ENCODE assay signal across 2 cellular contexts in the genomic region with DNA sequence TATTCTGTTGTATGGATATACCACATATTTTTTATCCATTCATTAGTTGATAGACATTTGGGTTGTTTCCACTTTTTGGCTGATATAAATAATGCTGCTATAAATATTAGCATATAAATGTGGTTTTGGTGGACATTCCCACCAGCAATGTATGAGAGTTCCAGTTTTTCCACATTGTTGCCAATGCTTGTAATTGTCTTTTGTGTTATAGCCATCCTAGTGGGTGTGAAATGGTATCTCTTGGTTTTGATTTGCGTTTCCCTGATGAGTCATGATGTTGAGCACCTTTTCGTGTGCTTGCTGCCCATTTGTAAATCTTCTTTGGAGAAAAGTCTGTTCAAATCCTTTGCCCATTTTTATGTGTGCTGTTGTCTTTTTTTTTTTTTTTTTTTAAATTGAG.
TF ChIP-seq lines count a peak whose summit lies in the region.

No MANE protein-coding gene starts in this region.

TF ChIP-seq in SK-N-SH treated with all-trans-retinoic acid at 6 μM for 48 hours, 23 proteins besides CTCF, POLR2A, EP300 and RAD21 (continued from another document):
- TF ChIP-seq, protein P1, sequence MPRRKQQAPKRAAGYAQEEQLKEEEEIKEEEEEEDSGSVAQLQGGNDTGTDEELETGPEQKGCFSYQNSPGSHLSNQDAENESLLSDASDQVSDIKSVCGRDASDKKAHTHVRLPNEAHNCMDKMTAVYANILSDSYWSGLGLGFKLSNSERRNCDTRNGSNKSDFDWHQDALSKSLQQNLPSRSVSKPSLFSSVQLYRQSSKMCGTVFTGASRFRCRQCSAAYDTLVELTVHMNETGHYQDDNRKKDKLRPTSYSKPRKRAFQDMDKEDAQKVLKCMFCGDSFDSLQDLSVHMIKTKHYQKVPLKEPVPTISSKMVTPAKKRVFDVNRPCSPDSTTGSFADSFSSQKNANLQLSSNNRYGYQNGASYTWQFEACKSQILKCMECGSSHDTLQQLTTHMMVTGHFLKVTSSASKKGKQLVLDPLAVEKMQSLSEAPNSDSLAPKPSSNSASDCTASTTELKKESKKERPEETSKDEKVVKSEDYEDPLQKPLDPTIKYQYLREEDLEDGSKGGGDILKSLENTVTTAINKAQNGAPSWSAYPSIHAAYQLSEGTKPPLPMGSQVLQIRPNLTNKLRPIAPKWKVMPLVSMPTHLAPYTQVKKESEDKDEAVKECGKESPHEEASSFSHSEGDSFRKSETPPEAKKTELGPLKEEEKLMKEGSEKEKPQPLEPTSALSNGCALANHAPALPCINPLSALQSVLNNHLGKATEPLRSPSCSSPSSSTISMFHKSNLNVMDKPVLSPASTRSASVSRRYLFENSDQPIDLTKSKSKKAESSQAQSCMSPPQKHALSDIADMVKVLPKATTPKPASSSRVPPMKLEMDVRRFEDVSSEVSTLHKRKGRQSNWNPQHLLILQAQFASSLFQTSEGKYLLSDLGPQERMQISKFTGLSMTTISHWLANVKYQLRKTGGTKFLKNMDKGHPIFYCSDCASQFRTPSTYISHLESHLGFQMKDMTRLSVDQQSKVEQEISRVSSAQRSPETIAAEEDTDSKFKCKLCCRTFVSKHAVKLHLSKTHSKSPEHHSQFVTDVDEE (CRISPR knock-in tag; IDR thresholded peaks at IDR 0.05), result no peak
- no peak for TF ChIP-seq ZFP3 (CRISPR knock-in tag; IDR thresholded peaks at IDR 0.05)
- TF ChIP-seq, protein P2, sequence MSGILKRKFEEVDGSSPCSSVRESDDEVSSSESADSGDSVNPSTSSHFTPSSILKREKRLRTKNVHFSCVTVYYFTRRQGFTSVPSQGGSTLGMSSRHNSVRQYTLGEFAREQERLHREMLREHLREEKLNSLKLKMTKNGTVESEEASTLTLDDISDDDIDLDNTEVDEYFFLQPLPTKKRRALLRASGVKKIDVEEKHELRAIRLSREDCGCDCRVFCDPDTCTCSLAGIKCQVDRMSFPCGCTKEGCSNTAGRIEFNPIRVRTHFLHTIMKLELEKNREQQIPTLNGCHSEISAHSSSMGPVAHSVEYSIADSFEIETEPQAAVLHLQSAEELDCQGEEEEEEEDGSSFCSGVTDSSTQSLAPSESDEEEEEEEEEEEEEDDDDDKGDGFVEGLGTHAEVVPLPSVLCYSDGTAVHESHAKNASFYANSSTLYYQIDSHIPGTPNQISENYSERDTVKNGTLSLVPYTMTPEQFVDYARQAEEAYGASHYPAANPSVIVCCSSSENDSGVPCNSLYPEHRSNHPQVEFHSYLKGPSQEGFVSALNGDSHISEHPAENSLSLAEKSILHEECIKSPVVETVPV (CRISPR knock-in tag; IDR thresholded peaks at IDR 0.05), result no peak

TF ChIP-seq in SK-N-SH, 30 proteins besides CTCF, POLR2A, EP300 and RAD21 (continued from another document):
- TF ChIP-seq, protein P3, sequence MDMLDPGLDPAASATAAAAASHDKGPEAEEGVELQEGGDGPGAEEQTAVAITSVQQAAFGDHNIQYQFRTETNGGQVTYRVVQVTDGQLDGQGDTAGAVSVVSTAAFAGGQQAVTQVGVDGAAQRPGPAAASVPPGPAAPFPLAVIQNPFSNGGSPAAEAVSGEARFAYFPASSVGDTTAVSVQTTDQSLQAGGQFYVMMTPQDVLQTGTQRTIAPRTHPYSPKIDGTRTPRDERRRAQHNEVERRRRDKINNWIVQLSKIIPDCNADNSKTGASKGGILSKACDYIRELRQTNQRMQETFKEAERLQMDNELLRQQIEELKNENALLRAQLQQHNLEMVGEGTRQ (IDR thresholded peaks at IDR 0.05; ENCODE audit: borderline replicate concordance, low read depth, low read length), result no peak
- TF ChIP-seq RCOR1 (IDR thresholded peaks at IDR 0.05; ENCODE audit: low read length) (no peak), FOSL2 (IDR thresholded peaks at IDR 0.05; ENCODE audit: borderline replicate concordance, low read depth) (no peak), FOXJ3 (CRISPR knock-in tag; IDR thresholded peaks at IDR 0.05) (no peak), RXRA (IDR thresholded peaks at IDR 0.05; ENCODE audit: borderline replicate concordance, low read depth) (no peak), SIN3A (IDR thresholded peaks at IDR 0.05; ENCODE audit: borderline replicate concordance, low read depth, low read length) (no peak), RFX5 (IDR thresholded peaks at IDR 0.05; ENCODE audit: low read length) (no peak), MXI1 (IDR thresholded peaks at IDR 0.05; ENCODE audit: low read depth, low read length) (no peak), POLR2AphosphoS5 (IDR thresholded peaks at IDR 0.05; ENCODE audit: low read depth, low read length) (no peak), SMC3 (IDR thresholded peaks at IDR 0.05; ENCODE audit: low read depth, low read length) (no peak), NRF1 (IDR thresholded peaks at IDR 0.05; ENCODE audit: low read depth, low read length) (no peak), MEF2A (IDR thresholded peaks at IDR 0.05; ENCODE audit: borderline replicate concordance, low read depth) (no peak)
- TF ChIP-seq, protein P4, sequence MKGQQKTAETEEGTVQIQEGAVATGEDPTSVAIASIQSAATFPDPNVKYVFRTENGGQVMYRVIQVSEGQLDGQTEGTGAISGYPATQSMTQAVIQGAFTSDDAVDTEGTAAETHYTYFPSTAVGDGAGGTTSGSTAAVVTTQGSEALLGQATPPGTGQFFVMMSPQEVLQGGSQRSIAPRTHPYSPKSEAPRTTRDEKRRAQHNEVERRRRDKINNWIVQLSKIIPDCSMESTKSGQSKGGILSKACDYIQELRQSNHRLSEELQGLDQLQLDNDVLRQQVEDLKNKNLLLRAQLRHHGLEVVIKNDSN (IDR thresholded peaks at IDR 0.05; ENCODE audit: borderline replicate concordance, low read depth), result no peak
- TF ChIP-seq, protein P5, sequence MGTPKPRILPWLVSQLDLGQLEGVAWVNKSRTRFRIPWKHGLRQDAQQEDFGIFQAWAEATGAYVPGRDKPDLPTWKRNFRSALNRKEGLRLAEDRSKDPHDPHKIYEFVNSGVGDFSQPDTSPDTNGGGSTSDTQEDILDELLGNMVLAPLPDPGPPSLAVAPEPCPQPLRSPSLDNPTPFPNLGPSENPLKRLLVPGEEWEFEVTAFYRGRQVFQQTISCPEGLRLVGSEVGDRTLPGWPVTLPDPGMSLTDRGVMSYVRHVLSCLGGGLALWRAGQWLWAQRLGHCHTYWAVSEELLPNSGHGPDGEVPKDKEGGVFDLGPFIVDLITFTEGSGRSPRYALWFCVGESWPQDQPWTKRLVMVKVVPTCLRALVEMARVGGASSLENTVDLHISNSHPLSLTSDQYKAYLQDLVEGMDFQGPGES (IDR thresholded peaks at IDR 0.05; ENCODE audit: low read depth, low read length), result no peak
